ENCODE assay signal across 9 cellular contexts in genomic region chr14:69708586-69709169, GRCh38. TPM values are rescaled to one million over a fixed set of nuclear protein-coding genes. Genes with fewer than 3 reads are reported as not detected.
DNase-seq lines count a peak whose midpoint lies in the region; ATAC-seq and TF ChIP-seq lines count a peak whose summit lies in the region.
"Had no signal": no experiment of that assay in that cellular context is flagged by ENCODE, and none has a peak within 500 bp of the region (broad histone marks: within the 10 kb centered on the region; RNA-seq: fewer than 3 reads in every experiment).

No MANE protein-coding gene starts in this region.

- intact Hi-C loops in CD4-positive, alpha-beta memory T cell (cut with micrococcal nuclease) = loop anchor here (5.0 kb wide), 1 partner anchor 106 kb away; no protein-coding TSS in a partner anchor

- H3K4me3 Mint-ChIP-seq in CD4-positive, alpha-beta memory T cell = no peak overlapping the region
- H3K4me3 Mint-ChIP-seq in WTC11 = no peak overlapping the region

- H3K27ac ChIP-seq in CD4-positive, alpha-beta memory T cell (ENCODE audit: low read depth, low read length) = no peak overlapping the region
- H3K27ac ChIP-seq in tibial nerve (no peak overlapping the region), coronary artery (no peak overlapping the region)
- H3K27ac ChIP-seq: epithelial cell of prostate had no signal

- H3K36me3 ChIP-seq in CD4-positive, alpha-beta memory T cell (ENCODE audit: insufficient read depth, low read length) = peaks cover 51% of the 10 kb centered on the region
- H3K36me3 ChIP-seq in tibial nerve = peaks cover 0 to 80% (median 17%) of the 10 kb centered on the region in 3 donors

- TF ChIP-seq EP300 in tibial nerve (IDR thresholded peaks at IDR 0.05) = no peak

- H3K36me3 Mint-ChIP-seq in CD4-positive, alpha-beta memory T cell = peaks cover 65 to 89% of the 10 kb centered on the region in 2 donors
- H3K36me3 Mint-ChIP-seq in WTC11 = no peaks in the 10 kb centered on the region

- CTCF ChIA-PET in CD4-positive, alpha-beta memory T cell (lab: Charles Lee; ENCODE audit: partially characterized antibody) = interaction anchor here (0.7 to 5.6 kb wide), 7 partner anchors 12 to 124 kb away, joined by 3 to 30 read pairs (median 5); no protein-coding TSS in a partner anchor
- CTCF ChIA-PET in WTC11 (lab: Charles Lee) = interaction anchor here (0.8 kb wide), 1 partner anchor 10 kb away, joined by 3 read pairs; no protein-coding TSS in a partner anchor

- DNase-seq in CD4-positive, alpha-beta memory T cell = peak in 3 of 5 donors; percentile 24 to 41 (median 28)
- DNase-seq in HUDEP-2 (lab: John Stamatoyannopoulos, UW; ENCODE audit: unreplicated experiment in 76 of 76) (peak in 41 of 76 experiments; percentile 8 to 60 (median 30)), WTC11 (ENCODE audit: low spot score) (peak; percentile 66), iPS-NIHi7 (ENCODE audit: extremely low spot score) (peak; percentile 52), tibial nerve (ENCODE audit: low spot score in 2 of 2) (no peak), coronary artery (ENCODE audit: low spot score) (no peak)

- no peak overlapping the region for H3K4me3 ChIP-seq in CD4-positive, alpha-beta memory T cell (ENCODE audit: low read length in 2 of 2)
- H3K4me3 ChIP-seq in tibial nerve = no peak overlapping the region
- no peak overlapping the region for H3K4me3 ChIP-seq in coronary artery

- peaks cover 17% of the 10 kb centered on the region for H3K4me1 ChIP-seq in CD4-positive, alpha-beta memory T cell (ENCODE audit: insufficient read depth, low read length)
- H3K4me1 ChIP-seq in tibial nerve = peaks cover 0 to 50% (median 29%) of the 10 kb centered on the region in 4 donors

- 63 to 67% methylated on average over 9 of the region's 9 CpGs for WGBS in tibial nerve, 2 donors

- H3K27me3 Mint-ChIP-seq in CD4-positive, alpha-beta memory T cell = no peaks in the 10 kb centered on the region
- no peaks in the 10 kb centered on the region for H3K27me3 Mint-ChIP-seq in WTC11 (ENCODE audit: low read depth)

- POLR2A ChIA-PET in CD4-positive, alpha-beta memory T cell (lab: Charles Lee; ENCODE audit: partially characterized antibody) = interaction anchor here (1.6 kb wide), 1 partner anchor 58 kb away, joined by 4 read pairs; the partner anchor contains the start of gene SRSF5
- POLR2A ChIA-PET in WTC11 (lab: Charles Lee) = no interaction called here

- peak overlapping the region in 4 of 7 donors; percentile 35 to 87 (median 54) for H3K27ac Mint-ChIP-seq in CD4-positive, alpha-beta memory T cell
- H3K27ac Mint-ChIP-seq in WTC11 = peak overlapping the region; percentile 76; the same call in 1 of the 2 replicates

- H3K9me3 Mint-ChIP-seq in CD4-positive, alpha-beta memory T cell = no peaks in the 10 kb centered on the region
- H3K9me3 Mint-ChIP-seq in WTC11 = no peaks in the 10 kb centered on the region

- H3K9me3 ChIP-seq in CD4-positive, alpha-beta memory T cell (ENCODE audit: control insufficient read depth in 1 of 2, low read length in 2 of 2) = no peaks in the 10 kb centered on the region
- no peaks in the 10 kb centered on the region for H3K9me3 ChIP-seq in tibial nerve

- no peak for TF ChIP-seq POLR2A in tibial nerve (IDR thresholded peaks at IDR 0.05)

- TF ChIP-seq CTCF in WTC11 (IDR thresholded peaks at IDR 0.05) (no peak), tibial nerve (IDR thresholded peaks at IDR 0.05) (no peak), coronary artery (IDR thresholded peaks at IDR 0.05) (no peak)

- peaks cover 25 to 58% (median 31%) of the 10 kb centered on the region in 4 donors for H3K4me1 Mint-ChIP-seq in CD4-positive, alpha-beta memory T cell
- H3K4me1 Mint-ChIP-seq in WTC11 = peaks cover 47% of the 10 kb centered on the region

- H3K27me3 ChIP-seq in CD4-positive, alpha-beta memory T cell (ENCODE audit: insufficient read depth, low read length) = no peaks in the 10 kb centered on the region
- H3K27me3 ChIP-seq in tibial nerve = no peaks in the 10 kb centered on the region

- ATAC-seq in WTC11 (peak; percentile 57), GM18498 (IDR thresholded peaks at IDR 0.05; ENCODE audit: unreplicated experiment) (no peak), GM19455 (IDR thresholded peaks at IDR 0.05; ENCODE audit: unreplicated experiment) (no peak)

TF ChIP-seq in WTC11, 78 proteins besides CTCF, POLR2A, EP300 and RAD21 (continues in another document):
- TF ChIP-seq JUN (CRISPR knock-in tag; IDR thresholded peaks at IDR 0.05) (no peak), MXD4 (CRISPR knock-in tag; IDR thresholded peaks at IDR 0.05; ENCODE audit: borderline replicate concordance) (no peak), NFE2L1 (CRISPR knock-in tag; IDR thresholded peaks at IDR 0.05) (no peak), ZBTB43 (CRISPR knock-in tag; IDR thresholded peaks at IDR 0.05) (no peak), ZNF425 (CRISPR knock-in tag; conservative IDR thresholded peaks at IDR 0.05) (no peak), HMGXB4 (CRISPR knock-in tag; IDR thresholded peaks at IDR 0.05) (no peak), ARID4B (CRISPR knock-in tag; IDR thresholded peaks at IDR 0.05; ENCODE audit: borderline replicate concordance) (no peak), ZNF671 (CRISPR knock-in tag; IDR thresholded peaks at IDR 0.05) (no peak), MYBL2 (CRISPR knock-in tag; IDR thresholded peaks at IDR 0.05) (no peak)

RNA-seq across cellular contexts. Expression of gene SRSF5, which starts 58.3 kb away (rescaled TPM):
- 100 to 1,000 TPM; 946 to 964 TPM for total RNA-seq in CD4-positive, alpha-beta memory T cell
- polyA plus RNA-seq in CD4-positive, alpha-beta memory T cell = 1,000 to 10,000 TPM in 1 of 2 donors, 100 to 1,000 TPM in 1; 920 to 1,159 TPM
- total RNA-seq in WTC11 (2021) = 256 to 288 TPM (median 275 TPM) in 3 replicates
- total RNA-seq in tibial nerve = 100 to 1,000 TPM; 308 to 470 (median 361) TPM

Comparison
In these comparisons a context has a peak if more than half of its experiments do, and no peak if none do; other contexts are left out.
1. DNase-seq: peak in CD4-positive, alpha-beta memory T cell (3 of 5), HUDEP-2 (41 of 76), WTC11 (single experiment) and iPS-NIHi7 (single experiment); none in tibial nerve (0 of 2) and coronary artery (single experiment).